ENCODE assay signal across 7 cellular contexts in the genomic region with DNA sequence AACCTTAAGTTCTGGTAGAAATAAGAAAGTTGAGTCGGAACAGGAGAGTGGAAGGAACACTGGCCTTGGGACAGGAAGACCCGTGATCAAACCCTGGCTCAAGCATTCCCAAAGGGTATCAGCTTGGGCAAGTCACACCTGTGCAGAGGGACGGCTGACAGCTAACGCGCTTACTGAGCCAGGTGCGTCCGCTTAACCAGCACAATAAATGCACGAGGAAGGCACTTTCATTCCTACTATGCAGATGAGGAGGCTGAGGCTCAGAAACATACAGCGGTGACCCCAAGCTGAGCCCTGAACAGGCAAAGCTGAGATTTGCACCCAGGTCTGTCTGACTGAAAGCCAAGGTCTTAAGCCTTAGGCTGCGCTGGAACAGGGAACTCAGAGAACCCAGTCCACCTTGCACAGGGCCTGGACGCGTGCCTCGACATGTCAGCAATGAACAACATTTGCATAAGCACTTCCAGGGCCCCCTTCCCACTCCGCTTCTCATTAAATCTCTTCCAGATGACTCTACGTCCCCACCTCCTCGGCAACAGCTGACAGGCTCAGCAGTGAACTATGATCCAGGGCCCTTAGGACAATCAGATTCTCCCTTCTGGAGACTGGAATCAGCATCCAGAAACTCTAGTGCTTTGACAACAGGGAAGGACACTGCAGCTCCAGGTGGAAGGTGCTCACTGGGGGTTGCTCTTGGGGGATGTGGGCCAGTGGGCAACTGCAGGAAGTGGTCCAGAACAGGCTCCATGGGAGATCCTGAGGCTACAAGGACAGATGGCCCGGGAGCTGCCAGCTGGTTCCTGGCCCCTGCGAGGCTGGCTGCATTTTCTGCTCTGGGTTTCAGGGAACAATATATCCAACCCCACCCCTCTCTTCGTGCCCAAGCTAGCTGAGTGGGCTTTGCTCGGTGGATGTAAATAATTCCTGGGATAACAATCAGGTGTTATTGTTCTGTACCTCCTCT. TPM values are rescaled to one million over a fixed set of nuclear protein-coding genes. Genes with fewer than 3 reads are reported as not detected.
DNase-seq lines count a peak whose midpoint lies in the region; ATAC-seq and TF ChIP-seq lines count a peak whose summit lies in the region.

No MANE protein-coding gene starts in this region.

- no peak for DNase-seq in PC-9
- peak; percentile 96 for DNase-seq in epithelial cell of esophagus (ENCODE audit: low read depth)
- DNase-seq in myocyte (ENCODE audit: low read depth): peak; percentile 40
- no peak for DNase-seq in type B pancreatic cell (ENCODE audit: extremely low spot score, unreplicated experiment)
- DNase-seq in effector memory CD8-positive, alpha-beta T cell: no peak

- H3K27me3 ChIP-seq in PC-9 (ENCODE audit: insufficient read depth, low read depth): no peaks in the 10 kb centered on the region

- H3K27me3 Mint-ChIP-seq in type B pancreatic cell: no peaks in the 10 kb centered on the region
- H3K27me3 Mint-ChIP-seq in effector memory CD8-positive, alpha-beta T cell: peaks cover 7 to 46% of the 10 kb centered on the region in 2 donors

- no peak overlapping the region for H3K4me3 Mint-ChIP-seq in type B pancreatic cell
- no peak overlapping the region for H3K4me3 Mint-ChIP-seq in effector memory CD8-positive, alpha-beta T cell

- no peaks in the 10 kb centered on the region for H4K20me1 ChIP-seq in PC-9 (ENCODE audit: insufficient read depth)

- TF ChIP-seq CTCF in PC-9 (conservative IDR thresholded peaks at IDR 0.05): no peak
- TF ChIP-seq CTCF in epithelial cell of esophagus (IDR thresholded peaks at IDR 0.05; ENCODE audit: insufficient read depth, low read depth, low read length, missing control alignments): no peak
- no peak for TF ChIP-seq CTCF in type B pancreatic cell (conservative IDR thresholded peaks at IDR 0.05)

- H2AFZ ChIP-seq in PC-9: no peak overlapping the region

- BruUV-seq in PC-9 (replicated peaks; lab: Mats Ljungman, UMichigan): no TSS peak

- H3K4me2 ChIP-seq in PC-9: peak overlapping the region; percentile 69; the same call in 1 of the 2 replicates

- CTCF ChIA-PET in PC-9 (lab: Charles Lee): no interaction called here

- no peaks in the 10 kb centered on the region for H3K9me3 Mint-ChIP-seq in type B pancreatic cell
- H3K9me3 Mint-ChIP-seq in effector memory CD8-positive, alpha-beta T cell: no peaks in the 10 kb centered on the region

- intact Hi-C loops in PC-9 (cut with micrococcal nuclease; ENCODE audit: unreplicated experiment): no loop called here

- no peak for ATAC-seq in GM19397 (IDR thresholded peaks at IDR 0.05; ENCODE audit: unreplicated experiment)
- no peak for ATAC-seq in effector memory CD8-positive, alpha-beta T cell (replicated peaks)
- ATAC-seq in HG03432 (IDR thresholded peaks at IDR 0.05; ENCODE audit: unreplicated experiment): no peak

- H3K4me1 ChIP-seq in PC-9 (replicated peaks; ENCODE audit: insufficient read depth): peaks cover 29% of the 10 kb centered on the region

- H3K4me3 ChIP-seq in PC-9 (no peak overlapping the region; the same call in 1 of the 2 replicates), epithelial cell of esophagus (ENCODE audit: low read length) (no peak overlapping the region)

- no peaks in the 10 kb centered on the region for H3K9me2 ChIP-seq in PC-9 (ENCODE audit: insufficient read depth)

- no peaks in the 10 kb centered on the region for H3K9me3 ChIP-seq in PC-9 (ENCODE audit: insufficient read depth, low read depth)

- peak overlapping the region; percentile 66 for H3K27ac ChIP-seq in PC-9

- peaks cover 22% of the 10 kb centered on the region for H3K36me3 Mint-ChIP-seq in type B pancreatic cell
- H3K36me3 Mint-ChIP-seq in effector memory CD8-positive, alpha-beta T cell (ENCODE audit: insufficient read depth): no peaks in the 10 kb centered on the region

- H3K79me2 ChIP-seq in PC-9 (ENCODE audit: low read depth): no peaks in the 10 kb centered on the region

- no peaks in the 10 kb centered on the region for H3K36me3 ChIP-seq in PC-9 (ENCODE audit: low read depth)

- POLR2A ChIA-PET in PC-9 (lab: Charles Lee; ENCODE audit: unreplicated experiment): interaction anchor here (0.6 kb wide), 1 partner anchor 13 kb away, joined by 3 read pairs; no protein-coding TSS in a partner anchor

- H3K4me1 Mint-ChIP-seq in type B pancreatic cell (ENCODE audit: unreplicated experiment): peaks cover 41% of the 10 kb centered on the region
- H3K4me1 Mint-ChIP-seq in effector memory CD8-positive, alpha-beta T cell (ENCODE audit: low read depth in 2 of 2): no peaks in the 10 kb centered on the region

- H3K27ac Mint-ChIP-seq in type B pancreatic cell: peak overlapping the region; percentile 16
- H3K27ac Mint-ChIP-seq in effector memory CD8-positive, alpha-beta T cell: no peak overlapping the region

- H3F3A ChIP-seq in PC-9 (ENCODE audit: insufficient read depth, low read depth): peaks cover 6% of the 10 kb centered on the region

RNA-seq across cellular contexts. Expression of gene SH3PXD2B, which starts 35.2 kb away (rescaled TPM):
- 26.1 and 29.3 TPM in 2 replicates for total RNA-seq in PC-9 (2021)
- 19.4 and 28.8 TPM in 2 replicates for total RNA-seq in myocyte
- 43.1 TPM for polyA plus RNA-seq in myocyte (2012)
- total RNA-seq in type B pancreatic cell (ENCODE audit: low replicate concordance): 38.4 and 52.3 TPM in 2 replicates

Comparison
In these comparisons a context has a peak if more than half of its experiments do, and no peak if none do; other contexts are left out.
1. DNase-seq: peak in epithelial cell of esophagus (single experiment) and myocyte (single experiment); none in PC-9 (0 of 2), type B pancreatic cell (single experiment) and effector memory CD8-positive, alpha-beta T cell (0 of 3).